ENCODE assay signal across 8 cellular contexts in the genomic region with DNA sequence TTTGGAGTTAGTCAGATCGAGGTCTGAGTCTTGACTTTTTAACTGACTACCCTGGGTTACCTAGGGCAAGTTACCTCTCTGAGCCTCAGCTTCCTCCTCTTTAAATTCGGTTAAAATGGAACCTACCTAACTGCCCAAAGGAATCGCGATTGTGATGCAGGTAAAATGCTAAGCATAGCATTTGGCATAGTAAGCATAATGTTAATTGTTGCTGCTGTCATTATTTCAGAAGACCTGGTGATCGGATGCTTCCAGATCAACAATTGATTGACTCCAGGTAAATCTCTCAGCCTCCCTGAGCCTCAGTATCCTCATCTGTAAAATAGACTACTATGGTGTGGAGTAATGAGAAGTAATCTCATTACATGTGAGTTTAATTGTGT. TPM values are rescaled to one million over a fixed set of nuclear protein-coding genes. Genes with fewer than 3 reads are reported as not detected.
DNase-seq lines count a peak whose midpoint lies in the region; ATAC-seq and TF ChIP-seq lines count a peak whose summit lies in the region.

No MANE protein-coding gene starts in this region.

- H3K9me3 Mint-ChIP-seq in naive thymus-derived CD4-positive, alpha-beta T cell: no peaks in the 10 kb centered on the region

- peak overlapping the region; percentile 89 to 99 (median 98) for H3K4me3 Mint-ChIP-seq in naive thymus-derived CD4-positive, alpha-beta T cell

- DNase-seq in AG09309 (ENCODE audit: low read depth): no peak
- no peak for DNase-seq in Jurkat, Clone E6-1 (ENCODE audit: low read depth, low spot score)
- DNase-seq in choroid plexus epithelial cell (ENCODE audit: low read depth): no peak
- no peak for DNase-seq in naive thymus-derived CD4-positive, alpha-beta T cell
- DNase-seq in G401 (ENCODE audit: low spot score): no peak
- no peak for DNase-seq in GM13976 (ENCODE audit: low spot score)
- DNase-seq in omental fat pad (ENCODE audit: low spot score): no peak

- peaks cover 5 to 7% of the 10 kb centered on the region in 2 donors for H3K4me1 ChIP-seq in naive thymus-derived CD4-positive, alpha-beta T cell (ENCODE audit: control insufficient read depth in 2 of 2, insufficient read depth in 2 of 2, low read length in 2 of 2)

- H3K27ac ChIP-seq in naive thymus-derived CD4-positive, alpha-beta T cell (ENCODE audit: low read depth, low read length): peak overlapping the region; percentile 63

- H3K36me3 Mint-ChIP-seq in naive thymus-derived CD4-positive, alpha-beta T cell: no peaks in the 10 kb centered on the region

- peaks cover 0 to 10% (median 0%) of the 10 kb centered on the region in 5 donors for H3K27me3 Mint-ChIP-seq in naive thymus-derived CD4-positive, alpha-beta T cell

- CTCF ChIA-PET in naive thymus-derived CD4-positive, alpha-beta T cell (lab: Charles Lee): interaction anchor here (0.9 to 5.3 kb wide), 5 partner anchors 9 to 128 kb away, joined by 3 to 43 read pairs (median 4); no protein-coding TSS in a partner anchor

- no peaks in the 10 kb centered on the region for H3K27me3 ChIP-seq in naive thymus-derived CD4-positive, alpha-beta T cell (ENCODE audit: control insufficient read depth in 2 of 2, insufficient read depth in 2 of 2, low read length in 2 of 2)

- POLR2A ChIA-PET in naive thymus-derived CD4-positive, alpha-beta T cell (lab: Charles Lee): interaction anchor here (1.0 to 3.1 kb wide), 5 partner anchors 8 to 91 kb away, joined by 3 to 12 read pairs (median 5); no protein-coding TSS in a partner anchor

- H3K4me3 ChIP-seq in AG09309 (ENCODE audit: control insufficient read depth, low read depth, low read length) (peak overlapping the region; percentile 87), choroid plexus epithelial cell (ENCODE audit: low read depth, low read length) (peak overlapping the region; percentile 77)
- H3K4me3 ChIP-seq in Jurkat, Clone E6-1 (ENCODE audit: low read length): peak overlapping the region; percentile 84
- peak overlapping the region; percentile 63 for H3K4me3 ChIP-seq in naive thymus-derived CD4-positive, alpha-beta T cell (ENCODE audit: low read length)

- intact Hi-C loops in naive thymus-derived CD4-positive, alpha-beta T cell (cut with micrococcal nuclease): no loop called here

- in situ Hi-C loops in G401 (cut with HindIII; ENCODE audit: low sequenced_read_pairs): no loop called here
- in situ Hi-C loops in GM13976 (cut with MboI; ENCODE audit: low sequenced_read_pairs, unreplicated experiment): no loop called here

- ATAC-seq in naive thymus-derived CD4-positive, alpha-beta T cell: no peak
- ATAC-seq in HG02840 (IDR thresholded peaks at IDR 0.05; ENCODE audit: low FRiP score, unreplicated experiment) (no peak), omental fat pad (ENCODE audit: low FRiP score) (no peak)

- TF ChIP-seq CTCF in AG09309 (IDR thresholded peaks at IDR 0.05; ENCODE audit: control insufficient read depth, insufficient read depth, low read depth, low read length, missing control alignments): no peak
- TF ChIP-seq CTCF in choroid plexus epithelial cell (conservative IDR thresholded peaks at IDR 0.05; ENCODE audit: low read depth, low read length): no peak
- no peak for TF ChIP-seq CTCF in GM13976 (IDR thresholded peaks at IDR 0.05; ENCODE audit: borderline replicate concordance, control extremely low read depth, extremely low read depth, insufficient read depth, missing control alignments)
- no peak for TF ChIP-seq CTCF in omental fat pad (IDR thresholded peaks at IDR 0.05)

- peaks cover 0 to 12% (median 0%) of the 10 kb centered on the region in 3 experiments for H3K36me3 ChIP-seq in naive thymus-derived CD4-positive, alpha-beta T cell (ENCODE audit: control insufficient read depth in 2 of 3, insufficient read depth in 3 of 3, low read length in 3 of 3)

- H3K27ac Mint-ChIP-seq in naive thymus-derived CD4-positive, alpha-beta T cell: peak overlapping the region; percentile 23 to 93 (median 73)

- H3K9me3 ChIP-seq in naive thymus-derived CD4-positive, alpha-beta T cell (ENCODE audit: control insufficient read depth in 2 of 3, low read length in 3 of 3): no peaks in the 10 kb centered on the region

- H3K4me1 Mint-ChIP-seq in naive thymus-derived CD4-positive, alpha-beta T cell: peaks cover 19 to 31% (median 29%) of the 10 kb centered on the region in 7 donors

RNA-seq across cellular contexts. Expression of gene SLC43A1, which starts 0.6 kb away (rescaled TPM):
- 23.7 TPM for polyA plus RNA-seq in Jurkat, Clone E6-1 (2012; ENCODE audit: insufficient read depth, insufficient read length)
- 10 to 100 TPM; 10.1 to 19.2 (median 16.3) TPM for total RNA-seq in naive thymus-derived CD4-positive, alpha-beta T cell
- 10 to 100 TPM; 12.7 to 15.4 TPM for polyA plus RNA-seq in naive thymus-derived CD4-positive, alpha-beta T cell
- total RNA-seq in G401 (2014; rRNA removed; shearing (Covaris generic)): 8.8 and 15.1 TPM in 2 replicates
- total RNA-seq in omental fat pad: 10 to 100 TPM; 11.5 to 40.4 (median 16.5) TPM

RNA-seq across cellular contexts. Expression of gene TIMM10, which starts 14.5 kb away (rescaled TPM):
- 229 TPM for polyA plus RNA-seq in Jurkat, Clone E6-1 (2012; ENCODE audit: insufficient read depth, insufficient read length)
- 10 to 100 TPM; 23.7 to 52.8 (median 34.7) TPM for total RNA-seq in naive thymus-derived CD4-positive, alpha-beta T cell
- 10 to 100 TPM; 76.5 to 79.4 TPM for polyA plus RNA-seq in naive thymus-derived CD4-positive, alpha-beta T cell
- total RNA-seq in G401 (2014; rRNA removed; shearing (Covaris generic)): 36.2 and 53.0 TPM in 2 replicates
- 10 to 100 TPM; 42.9 to 49.0 (median 45.9) TPM for total RNA-seq in omental fat pad

RNA-seq across cellular contexts. Expression of gene SMTNL1, which starts 21.3 kb away (rescaled TPM):
- polyA plus RNA-seq in Jurkat, Clone E6-1 (2012; ENCODE audit: insufficient read depth, insufficient read length): not detected
- not detected for total RNA-seq in naive thymus-derived CD4-positive, alpha-beta T cell
- under 1 TPM; 0.28 to 0.44 TPM for polyA plus RNA-seq in naive thymus-derived CD4-positive, alpha-beta T cell
- not detected in 2 replicates for total RNA-seq in G401 (2014; rRNA removed; shearing (Covaris generic))
- total RNA-seq in omental fat pad: not detected

RNA-seq across cellular contexts. Expression of gene UBE2L6, which starts 51.4 kb away (rescaled TPM):
- polyA plus RNA-seq in Jurkat, Clone E6-1 (2012; ENCODE audit: insufficient read depth, insufficient read length): 87.5 TPM
- total RNA-seq in naive thymus-derived CD4-positive, alpha-beta T cell: 100 to 1,000 TPM in 1 of 5 experiments, 10 to 100 TPM in 4; 51.1 to 326 (median 64.2) TPM
- 100 to 1,000 TPM; 236 to 238 TPM for polyA plus RNA-seq in naive thymus-derived CD4-positive, alpha-beta T cell
- 35.9 and 40.3 TPM in 2 replicates for total RNA-seq in G401 (2014; rRNA removed; shearing (Covaris generic))
- total RNA-seq in omental fat pad: 100 to 1,000 TPM in 1 of 4 donors, 10 to 100 TPM in 3; 46.5 to 104 (median 52.6) TPM

RNA-seq across cellular contexts. Expression of gene RTN4RL2, which starts 55.7 kb away (rescaled TPM):
- 6.1 TPM for polyA plus RNA-seq in Jurkat, Clone E6-1 (2012; ENCODE audit: insufficient read depth, insufficient read length)
- under 1 TPM in 3 of 5 experiments, not detected in 2; 0.19 to 0.47 (median 0.27) TPM for total RNA-seq in naive thymus-derived CD4-positive, alpha-beta T cell
- polyA plus RNA-seq in naive thymus-derived CD4-positive, alpha-beta T cell: under 1 TPM; 0.08 to 0.44 TPM
- total RNA-seq in G401 (2014; rRNA removed; shearing (Covaris generic)): 2.9 TPM in 1 of 2 replicates, not detected in the other
- 1 to 10 TPM in 1 of 4 donors, under 1 TPM in 2, not detected in 1; 0.25 to 1.4 (median 0.74) TPM for total RNA-seq in omental fat pad
